In the genomic region with DNA sequence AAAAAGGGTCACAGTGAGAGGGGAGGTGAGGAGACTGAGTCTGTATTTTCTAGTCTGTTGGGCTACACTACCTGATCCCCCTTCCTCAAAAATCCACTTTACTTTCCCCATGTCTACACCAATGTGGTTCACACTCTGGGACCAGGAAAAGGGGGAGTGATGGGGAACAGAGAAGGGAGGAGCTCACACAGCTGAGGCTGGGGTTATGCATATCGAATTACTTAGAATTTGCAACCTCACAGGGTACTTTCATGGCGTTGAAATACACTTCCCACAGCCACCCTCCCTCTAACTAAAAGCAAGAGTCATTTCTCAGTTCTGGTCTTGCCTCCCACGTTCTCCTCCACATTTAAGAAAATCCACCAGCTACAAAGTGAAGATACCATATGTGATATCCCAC, we compare ENCODE assay signal across 23 cellular contexts.
DNase-seq lines count a peak whose midpoint lies in the region; ATAC-seq and TF ChIP-seq lines count a peak whose summit lies in the region.
"Had no signal": no experiment of that assay in that cellular context is flagged by ENCODE, and none has a peak within 500 bp of the region (broad histone marks: within the 10 kb centered on the region; RNA-seq: fewer than 3 reads in every experiment).

No MANE protein-coding gene starts in this region.

- POLR2A ChIA-PET in HEK293 (lab: Yijun Ruan, JAX), result no interaction called here

- no peak overlapping the region for H3K27ac ChIP-seq in HEK293 (ENCODE audit: extremely low read depth, low read depth, low read length)
- H3K27ac ChIP-seq: left lung, parathyroid adenoma, suprapubic skin had no signal

- TF ChIP-seq CTCF in HEK293 (tag by site-specific recombination; IDR thresholded peaks at IDR 0.05) (no peak), nephron (IDR thresholded peaks at IDR 0.05; ENCODE audit: unreplicated experiment in 3 of 3) (no peak)

- peak; percentile 28 to 61 for ATAC-seq in activated CD4-positive, CD25-positive, alpha-beta regulatory T cell treated with anti-CD3 and anti-CD28 coated beads, Interleukin-2, amount 50 U/mL, for 24 hours
- ATAC-seq: left lung, natural killer cell, PC-3, sciatic nerve had no signal

- no peak for TF ChIP-seq POLR2A in erythroblast (IDR thresholded peaks at IDR 0.05; ENCODE audit: low read length)

- CTCF ChIA-PET in HEK293 (lab: Yijun Ruan, JAX), result interaction anchor here (0.7 to 1.1 kb wide), 6 partner anchors 11 to 76 kb away, joined by 3 to 4 read pairs (median 3); no protein-coding TSS in a partner anchor
- CTCF ChIA-PET in activated naive CD4-positive, alpha-beta T cell treated with anti-CD3 and anti-CD28 coated beads, Interleukin-2, amount 10 ng/mL, durations not matched to agents 7 days and 5 days (lab: Charles Lee), result interaction anchor here (0.9 kb wide), 1 partner anchor 15 kb away, joined by 4 read pairs; no protein-coding TSS in a partner anchor

- H3K27me3 Mint-ChIP-seq in nephron (ENCODE audit: low read depth), result peaks cover 9% of the 10 kb centered on the region
- H3K27me3 Mint-ChIP-seq in activated naive CD4-positive, alpha-beta T cell treated with anti-CD3 and anti-CD28 coated beads, Interleukin-2, amount 10 ng/mL, durations not matched to agents 7 days and 5 days, result peaks cover 67% of the 10 kb centered on the region

- no peak overlapping the region for H3K4me3 ChIP-seq in HEK293 (ENCODE audit: low read depth, low read length)
- H3K4me3 ChIP-seq: left lung, suprapubic skin had no signal

- peaks cover 37% of the 10 kb centered on the region for H3K4me1 Mint-ChIP-seq in nephron
- peaks cover 21% of the 10 kb centered on the region for H3K4me1 Mint-ChIP-seq in activated naive CD4-positive, alpha-beta T cell treated with anti-CD3 and anti-CD28 coated beads, Interleukin-2, amount 10 ng/mL, durations not matched to agents 7 days and 5 days
- H3K4me1 Mint-ChIP-seq: CD14-positive monocyte had no signal

- peak overlapping the region; percentile 17 to 77 (median 20) for H3K27ac Mint-ChIP-seq in nephron
- no peak overlapping the region for H3K27ac Mint-ChIP-seq in activated naive CD4-positive, alpha-beta T cell treated with anti-CD3 and anti-CD28 coated beads, Interleukin-2, amount 10 ng/mL, durations not matched to agents 7 days and 5 days
- H3K27ac Mint-ChIP-seq: dendritic cell treated with granulocyte-macrophage colony-stimulating factor and Interleukin-4, amounts not matched to agents 40 ng/mL and 50 ng/mL, for 4 days; natural killer cell had no signal

- no peaks in the 10 kb centered on the region for H3K9me3 ChIP-seq in HEK293 (ENCODE audit: control insufficient read depth, insufficient read depth, low read depth, low read length)
- H3K9me3 ChIP-seq: suprapubic skin had no signal

- no peaks in the 10 kb centered on the region for H3K36me3 ChIP-seq in HEK293 (ENCODE audit: control insufficient read depth in 2 of 2, insufficient read depth in 1 of 2, low read length in 2 of 2)
- H3K36me3 ChIP-seq: left lung, suprapubic skin had no signal

- peaks cover 4% of the 10 kb centered on the region for H3K36me3 Mint-ChIP-seq in nephron (ENCODE audit: low read depth)
- H3K36me3 Mint-ChIP-seq in activated naive CD4-positive, alpha-beta T cell treated with anti-CD3 and anti-CD28 coated beads, Interleukin-2, amount 10 ng/mL, durations not matched to agents 7 days and 5 days, result no peaks in the 10 kb centered on the region
- H3K36me3 Mint-ChIP-seq: CD14-positive monocyte had no signal

- H3K9me3 Mint-ChIP-seq in nephron, result peaks cover 11% of the 10 kb centered on the region
- no peaks in the 10 kb centered on the region for H3K9me3 Mint-ChIP-seq in activated naive CD4-positive, alpha-beta T cell treated with anti-CD3 and anti-CD28 coated beads, Interleukin-2, amount 10 ng/mL, durations not matched to agents 7 days and 5 days

- peaks cover 2% of the 10 kb centered on the region; the same call in 1 of the 2 replicates for H3K4me1 ChIP-seq in HEK293 (ENCODE audit: control insufficient read depth, insufficient read depth, low read length)
- H3K4me1 ChIP-seq: left lung had no signal

- no peak overlapping the region for H3K4me3 Mint-ChIP-seq in nephron
- no peak overlapping the region for H3K4me3 Mint-ChIP-seq in activated naive CD4-positive, alpha-beta T cell treated with anti-CD3 and anti-CD28 coated beads, Interleukin-2, amount 10 ng/mL, durations not matched to agents 7 days and 5 days
- H3K4me3 Mint-ChIP-seq: CD14-positive monocyte; dendritic cell treated with granulocyte-macrophage colony-stimulating factor and Interleukin-4, amounts not matched to agents 40 ng/mL and 50 ng/mL, for 4 days; natural killer cell had no signal

- DNase-seq in activated CD4-positive, CD25-positive, alpha-beta regulatory T cell (lab: John Stamatoyannopoulos, UW), result no peak
- DNase-seq in NCI-H69 (lab: John Stamatoyannopoulos, UW) (peak; percentile 72), erythroblast (lab: John Stamatoyannopoulos, UW) (no peak)
- no peak for DNase-seq in effector CD8-positive, alpha-beta T cell (lab: John Stamatoyannopoulos, UW)
- no peak for DNase-seq in activated naive CD4-positive, alpha-beta T cell treated with anti-CD3 and anti-CD28 coated beads, Interleukin-2, amount 10 ng/mL, durations not matched to agents 7 days and 5 days
- DNase-seq: activated CD4-positive, alpha-beta T cell treated with anti-CD3 and anti-CD28 coated beads for 4 hours; activated CD8-positive, alpha-beta memory T cell treated with anti-CD3 and anti-CD28 coated beads, Interleukin-2, amount 50 U/mL, for 48 hours; EL; Kasumi-1; left lung; natural killer cell; NCI-H1048; NCI-H748 treated with DMSO at 0.1 percent for 48 hours; PC-3; SHP77 had no signal

TF ChIP-seq in HEK293, 187 proteins besides CTCF, POLR2A, EP300 and RAD21 (continues in another document):
- 0 out of 2 replicates have a peak, but pooled peaks have one; percentile 22 for TF ChIP-seq ZFHX2 (tag by site-specific recombination; conservative IDR thresholded peaks at IDR 0.05)
- TF ChIP-seq EGR2 (tag by site-specific recombination; IDR thresholded peaks at IDR 0.05; ENCODE audit: low read depth), result peak; percentile 11; the same call in 1 of the 2 replicates
- no peak for TF ChIP-seq ZNF2 (tag by site-specific recombination; IDR thresholded peaks at IDR 0.05)
- TF ChIP-seq SP7 (tag by site-specific recombination; IDR thresholded peaks at IDR 0.05), result 0 out of 2 replicates have a peak, but pooled peaks have one; percentile 12
- peak; percentile 81 for TF ChIP-seq MZF1 (tag by site-specific recombination; IDR thresholded peaks at IDR 0.05; ENCODE audit: borderline replicate concordance)
- no peak for TF ChIP-seq ZNF350 (tag by site-specific recombination; IDR thresholded peaks at IDR 0.05)
- TF ChIP-seq ZNF624 (tag by site-specific recombination; IDR thresholded peaks at IDR 0.05), result no peak
- TF ChIP-seq ZNF747 (tag by site-specific recombination; IDR thresholded peaks at IDR 0.05), result no peak
- TF ChIP-seq, protein P1, sequence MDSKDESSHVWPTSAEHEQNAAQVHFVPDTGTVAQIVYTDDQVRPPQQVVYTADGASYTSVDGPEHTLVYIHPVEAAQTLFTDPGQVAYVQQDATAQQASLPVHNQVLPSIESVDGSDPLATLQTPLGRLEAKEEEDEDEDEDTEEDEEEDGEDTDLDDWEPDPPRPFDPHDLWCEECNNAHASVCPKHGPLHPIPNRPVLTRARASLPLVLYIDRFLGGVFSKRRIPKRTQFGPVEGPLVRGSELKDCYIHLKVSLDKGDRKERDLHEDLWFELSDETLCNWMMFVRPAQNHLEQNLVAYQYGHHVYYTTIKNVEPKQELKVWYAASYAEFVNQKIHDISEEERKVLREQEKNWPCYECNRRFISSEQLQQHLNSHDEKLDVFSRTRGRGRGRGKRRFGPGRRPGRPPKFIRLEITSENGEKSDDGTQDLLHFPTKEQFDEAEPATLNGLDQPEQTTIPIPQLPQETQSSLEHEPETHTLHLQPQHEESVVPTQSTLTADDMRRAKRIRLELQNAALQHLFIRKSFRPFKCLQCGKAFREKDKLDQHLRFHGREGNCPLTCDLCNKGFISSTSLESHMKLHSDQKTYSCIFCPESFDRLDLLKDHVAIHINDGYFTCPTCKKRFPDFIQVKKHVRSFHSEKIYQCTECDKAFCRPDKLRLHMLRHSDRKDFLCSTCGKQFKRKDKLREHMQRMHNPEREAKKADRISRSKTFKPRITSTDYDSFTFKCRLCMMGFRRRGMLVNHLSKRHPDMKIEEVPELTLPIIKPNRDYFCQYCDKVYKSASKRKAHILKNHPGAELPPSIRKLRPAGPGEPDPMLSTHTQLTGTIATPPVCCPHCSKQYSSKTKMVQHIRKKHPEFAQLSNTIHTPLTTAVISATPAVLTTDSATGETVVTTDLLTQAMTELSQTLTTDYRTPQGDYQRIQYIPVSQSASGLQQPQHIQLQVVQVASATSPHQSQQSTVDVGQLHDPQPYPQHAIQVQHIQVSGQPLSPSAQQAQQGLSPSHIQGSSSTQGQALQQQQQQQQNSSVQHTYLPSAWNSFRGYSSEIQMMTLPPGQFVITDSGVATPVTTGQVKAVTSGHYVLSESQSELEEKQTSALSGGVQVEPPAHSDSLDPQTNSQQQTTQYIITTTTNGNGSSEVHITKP (tag by site-specific recombination; IDR thresholded peaks at IDR 0.05), result peak; percentile 78; the same call in 1 of the 2 replicates
- TF ChIP-seq, protein P2, sequence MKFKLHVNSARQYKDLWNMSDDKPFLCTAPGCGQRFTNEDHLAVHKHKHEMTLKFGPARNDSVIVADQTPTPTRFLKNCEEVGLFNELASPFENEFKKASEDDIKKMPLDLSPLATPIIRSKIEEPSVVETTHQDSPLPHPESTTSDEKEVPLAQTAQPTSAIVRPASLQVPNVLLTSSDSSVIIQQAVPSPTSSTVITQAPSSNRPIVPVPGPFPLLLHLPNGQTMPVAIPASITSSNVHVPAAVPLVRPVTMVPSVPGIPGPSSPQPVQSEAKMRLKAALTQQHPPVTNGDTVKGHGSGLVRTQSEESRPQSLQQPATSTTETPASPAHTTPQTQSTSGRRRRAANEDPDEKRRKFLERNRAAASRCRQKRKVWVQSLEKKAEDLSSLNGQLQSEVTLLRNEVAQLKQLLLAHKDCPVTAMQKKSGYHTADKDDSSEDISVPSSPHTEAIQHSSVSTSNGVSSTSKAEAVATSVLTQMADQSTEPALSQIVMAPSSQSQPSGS (tag by site-specific recombination; IDR thresholded peaks at IDR 0.05; ENCODE audit: low read depth), result no peak
- no peak for TF ChIP-seq ZBTB8A (tag by site-specific recombination; IDR thresholded peaks at IDR 0.05)
- TF ChIP-seq ZNF23 (tag by site-specific recombination; IDR thresholded peaks at IDR 0.05; ENCODE audit: borderline replicate concordance), result no peak
- no peak for TF ChIP-seq ZNF423 (tag by site-specific recombination; IDR thresholded peaks at IDR 0.05)
- TF ChIP-seq ZNF677 (tag by site-specific recombination; IDR thresholded peaks at IDR 0.05), result no peak
- TF ChIP-seq WT1 (tag by site-specific recombination; IDR thresholded peaks at IDR 0.05), result peak; percentile 30; the same call in 1 of the 2 replicates
- no peak for TF ChIP-seq SP2 (tag by site-specific recombination; IDR thresholded peaks at IDR 0.05)
- no peak for TF ChIP-seq ZNF830 (tag by site-specific recombination; IDR thresholded peaks at IDR 0.05; ENCODE audit: low read depth)
- no peak for TF ChIP-seq ZNF510 (tag by site-specific recombination; IDR thresholded peaks at IDR 0.05; ENCODE audit: insufficient replicate concordance)
